ENCODE assay signal across 8 cellular contexts in genomic region chr5:177447066-177447610, GRCh38. TPM values are rescaled to one million over a fixed set of nuclear protein-coding genes. Genes with fewer than 3 reads are reported as not detected.
DNase-seq lines count a peak whose midpoint lies in the region; ATAC-seq and TF ChIP-seq lines count a peak whose summit lies in the region.

No MANE protein-coding gene starts in this region.

- H3K27ac ChIP-seq in RWPE2 (ENCODE audit: poor library complexity, severe bottlenecking) (peak overlapping the region; percentile 83), heart left ventricle (peak overlapping the region in 2 of 12 donors; percentile 4 to 60)

- no peaks in the 10 kb centered on the region for H3K9me3 Mint-ChIP-seq in Calu3 (ENCODE audit: low read depth, unreplicated experiment)
- H3K9me3 Mint-ChIP-seq in progenitor cell of endocrine pancreas (ENCODE audit: low read depth), result no peaks in the 10 kb centered on the region

- H3K27me3 ChIP-seq in RWPE2 (ENCODE audit: insufficient read depth, poor library complexity, severe bottlenecking) (no peaks in the 10 kb centered on the region), heart left ventricle (peaks cover 0 to 19% (median 3%) of the 10 kb centered on the region in 9 donors)

- H3K4me3 ChIP-seq in RWPE2 (ENCODE audit: severe bottlenecking) (peak overlapping the region; percentile 55), heart left ventricle (peak overlapping the region; percentile 53 to 78 (median 62))

- BruUV-seq in Calu3 (replicated peaks; lab: Mats Ljungman, UMichigan), result no TSS peak

- H3K36me3 ChIP-seq in RWPE2 (ENCODE audit: low read depth), result no peaks in the 10 kb centered on the region
- peaks cover 0 to 9% (median under 1%) of the 10 kb centered on the region in 9 donors for H3K36me3 ChIP-seq in heart left ventricle

- WGBS in heart left ventricle, 4 donors, result 1 to 3% (median 2%) methylated on average over 8 to 51 of the region's 52 CpGs

- H3K4me1 ChIP-seq in RWPE2 (ENCODE audit: insufficient read depth, poor library complexity, severe bottlenecking), result peaks cover 9% of the 10 kb centered on the region
- H3K4me1 ChIP-seq in heart left ventricle, result peaks cover 2 to 38% (median 21%) of the 10 kb centered on the region in 12 donors

- DNase-seq in Calu3 (peak; percentile 82), HT-29 (ENCODE audit: low spot score) (peak; percentile 79), RWPE2 (ENCODE audit: low spot score) (no peak), heart left ventricle (peak in 1 of 5 donors; percentile 65), progenitor cell of endocrine pancreas (ENCODE audit: low spot score, unreplicated experiment) (peak; percentile 56)
- peak; percentile 67 for DNase-seq in activated naive CD4-positive, alpha-beta T cell treated with anti-CD3 and anti-CD28 coated beads, Interleukin-2, amount 50 U/mL, for 16 hours
- DNase-seq in NK-92 treated with Interleukin-12 subunit alpha and Interleukin-12 subunit beta, amount 100 ng/mL, for 24 hours (lab: John Stamatoyannopoulos, UW), result no peak

- peaks cover 29% of the 10 kb centered on the region for H3K4me1 Mint-ChIP-seq in Calu3 (ENCODE audit: low read depth, unreplicated experiment)
- H3K4me1 Mint-ChIP-seq in progenitor cell of endocrine pancreas (ENCODE audit: low read depth), result peaks cover 13% of the 10 kb centered on the region

- H3K36me3 Mint-ChIP-seq in Calu3 (ENCODE audit: insufficient read depth, unreplicated experiment), result peaks cover 75% of the 10 kb centered on the region
- H3K36me3 Mint-ChIP-seq in progenitor cell of endocrine pancreas (ENCODE audit: insufficient read depth), result peaks cover 1% of the 10 kb centered on the region

- H3K4me3 Mint-ChIP-seq in Calu3 (ENCODE audit: low read depth, unreplicated experiment), result peak overlapping the region; percentile 70
- H3K4me3 Mint-ChIP-seq in progenitor cell of endocrine pancreas (ENCODE audit: low read depth), result peak overlapping the region; percentile 71

- TF ChIP-seq CTCF in Calu3 (IDR thresholded peaks at IDR 0.05; ENCODE audit: unreplicated experiment) (no peak), RWPE2 (IDR thresholded peaks at IDR 0.05; ENCODE audit: poor library complexity, severe bottlenecking) (no peak), heart left ventricle (IDR thresholded peaks at IDR 0.05) (no peak), progenitor cell of endocrine pancreas (IDR thresholded peaks at IDR 0.05; ENCODE audit: unreplicated experiment) (no peak)

- no peak for TF ChIP-seq POLR2A in heart left ventricle (IDR thresholded peaks at IDR 0.05)

- ATAC-seq in GM21360 (IDR thresholded peaks at IDR 0.05; ENCODE audit: unreplicated experiment) (peak; percentile 24), RWPE2 (ENCODE audit: low read depth) (peak; percentile 1; the same call in 1 of the 3 replicates), heart left ventricle (peak in 2 of 4 donors; percentile 4 to 13)

- H3K27me3 Mint-ChIP-seq in Calu3 (ENCODE audit: unreplicated experiment) (no peaks in the 10 kb centered on the region), progenitor cell of endocrine pancreas (peaks cover 13% of the 10 kb centered on the region)

- intact Hi-C loops in Calu3 (cut with micrococcal nuclease; ENCODE audit: unreplicated experiment), result no loop called here
- intact Hi-C loops in heart left ventricle (cut with DNase I), result loop anchor here in 1 of 10 donors (2.0 kb wide), 1 partner anchor 42 kb away; no protein-coding TSS in a partner anchor

- peak overlapping the region; percentile 50 for H3K27ac Mint-ChIP-seq in Calu3 (ENCODE audit: unreplicated experiment)
- no peak overlapping the region for H3K27ac Mint-ChIP-seq in progenitor cell of endocrine pancreas

- H3K9me3 ChIP-seq in RWPE2 (ENCODE audit: severe bottlenecking) (no peaks in the 10 kb centered on the region), heart left ventricle (no peaks in the 10 kb centered on the region)

- CTCF ChIA-PET in Calu3 (lab: Charles Lee), result interaction anchor here (0.6 to 6.8 kb wide), 8 partner anchors 20 to 643 kb away, joined by 4 to 57 read pairs (median 7); partner anchors contain the start of genes FGFR4 and GRK6

RNA-seq across cellular contexts. Expression of gene PRR7, which starts 0.5 kb away (rescaled TPM):
- 25.2 and 27.6 TPM in 2 replicates for total RNA-seq in Calu3 (2022)
- 69.3 and 86.7 TPM in 2 replicates for total RNA-seq in HT-29 (2014; rRNA removed; shearing (Covaris generic))
- 1 to 10 TPM in 8 of 9 donors, under 1 TPM in 1; 0.82 to 5.0 (median 1.8) TPM for total RNA-seq in heart left ventricle
- 1 to 10 TPM; 1.4 to 1.5 TPM for polyA plus RNA-seq in heart left ventricle
- total RNA-seq in progenitor cell of endocrine pancreas, result 11.7 and 13.1 TPM in 2 replicates

RNA-seq across cellular contexts. Expression of gene GRK6, which starts 20.7 kb away (rescaled TPM):
- total RNA-seq in Calu3 (2022) (64.6 and 72.6 TPM in 2 replicates), heart left ventricle (10 to 100 TPM; 12.8 to 33.2 (median 17.3) TPM), progenitor cell of endocrine pancreas (40.2 and 43.0 TPM in 2 replicates)
- 87.7 and 94.2 TPM in 2 replicates for total RNA-seq in HT-29 (2014; rRNA removed; shearing (Covaris generic))
- 10 to 100 TPM in 1 of 2 donors, 1 to 10 TPM in 1; 6.8 to 29.5 TPM for polyA plus RNA-seq in heart left ventricle

RNA-seq across cellular contexts. Expression of gene DBN1, which starts 26.3 kb away (rescaled TPM):
- total RNA-seq in Calu3 (2022) (207 and 218 TPM in 2 replicates), heart left ventricle (10 to 100 TPM; 12.3 to 60.7 (median 23.3) TPM), progenitor cell of endocrine pancreas (396 and 422 TPM in 2 replicates)
- 11.3 and 12.9 TPM in 2 replicates for total RNA-seq in HT-29 (2014; rRNA removed; shearing (Covaris generic))
- 10 to 100 TPM; 13.2 to 28.1 TPM for polyA plus RNA-seq in heart left ventricle

RNA-seq across cellular contexts. Expression of gene F12, which starts 37.8 kb away (rescaled TPM):
- 14.3 and 20.2 TPM in 2 replicates for total RNA-seq in Calu3 (2022)
- 52.9 TPM in 2 replicates for total RNA-seq in HT-29 (2014; rRNA removed; shearing (Covaris generic))
- under 1 TPM in 1 of 9 donors, not detected in 8; 0.56 TPM for total RNA-seq in heart left ventricle
- polyA plus RNA-seq in heart left ventricle, result under 1 TPM in 1 of 2 donors, not detected in 1; 0.29 TPM
- total RNA-seq in progenitor cell of endocrine pancreas, result 4.0 and 4.7 TPM in 2 replicates

RNA-seq across cellular contexts. Expression of gene PFN3, which starts 46.7 kb away (rescaled TPM):
- not detected in 2 replicates for total RNA-seq in Calu3 (2022)
- total RNA-seq in HT-29 (2014; rRNA removed; shearing (Covaris generic)), result not detected in 2 replicates
- not detected for total RNA-seq in heart left ventricle
- polyA plus RNA-seq in heart left ventricle, result not detected
- not detected in 2 replicates for total RNA-seq in progenitor cell of endocrine pancreas

Comparison
In these comparisons a context has a peak if more than half of its experiments do, and no peak if none do; other contexts are left out.
1. DNase-seq: peak in Calu3 (single experiment), HT-29 (single experiment), activated naive CD4-positive, alpha-beta T cell treated with anti-CD3 and anti-CD28 coated beads, Interleukin-2, amount 50 U/mL, for 16 hours (single experiment) and progenitor cell of endocrine pancreas (single experiment); none in RWPE2 (single experiment) and NK-92 treated with Interleukin-12 subunit alpha and Interleukin-12 subunit beta, amount 100 ng/mL, for 24 hours (single experiment).